ENCODE assay signal across 8 cellular contexts in the genomic region with DNA sequence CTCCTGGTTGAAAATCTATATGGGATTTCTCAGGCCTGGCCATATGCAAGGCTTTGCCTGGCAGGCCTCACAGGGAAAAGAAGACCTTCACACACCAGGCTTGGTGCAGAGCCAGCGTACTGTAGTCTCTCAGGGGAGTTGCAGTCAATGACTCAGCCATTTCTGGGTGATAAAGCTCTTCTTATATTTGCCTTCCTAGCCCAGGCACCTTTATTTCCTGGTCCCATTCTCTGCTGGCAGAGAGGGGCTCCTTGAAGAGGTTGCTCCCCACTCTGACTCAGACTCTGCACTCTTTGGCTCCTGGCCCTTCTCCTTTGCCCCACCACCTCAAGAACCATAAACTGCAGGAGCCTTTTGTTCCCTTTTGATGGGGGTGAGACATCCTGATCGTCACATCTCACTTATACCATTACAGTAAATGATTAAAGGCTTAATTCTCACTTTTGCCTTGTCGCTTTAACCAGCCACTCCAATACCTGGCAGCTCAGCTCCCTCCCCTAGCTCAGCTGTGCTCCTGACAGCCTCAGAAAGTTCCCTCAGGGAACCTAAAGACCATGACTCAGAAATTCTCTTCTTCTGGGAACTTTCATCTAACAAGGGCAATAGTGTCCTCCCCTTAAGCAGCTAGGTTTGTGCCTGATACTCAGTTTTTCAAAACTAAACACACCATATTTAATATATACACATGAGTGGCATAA.
DNase-seq lines count a peak whose midpoint lies in the region; ATAC-seq, FAIRE-seq and TF ChIP-seq lines count a peak whose summit lies in the region.
"Not testable (repeated sequence)": the region's sequence is repeated elsewhere in the genome, so short reads cannot be mapped to it uniquely, and the experiment has no call there.

No MANE protein-coding gene starts in this region.

- intact Hi-C loops in HCT116 (cut with micrococcal nuclease); stomach (cut with DNase I; ENCODE audit: low total_unique reads): not testable (repeated sequence)

- not testable (repeated sequence) for FAIRE-seq in RCC 7860 (lab: Jason Lieb, UNC)

- not testable (repeated sequence) for H3K9me2 ChIP-seq in HCT116 (ENCODE audit: insufficient read depth)

- H3K4me1 ChIP-seq in HCT116 (ENCODE audit: control insufficient read depth in 1 of 2, insufficient read depth in 2 of 2, low read length in 2 of 2), result peaks cover 43 to 71% of the 10 kb centered on the region in 2 experiments
- not testable (repeated sequence) for H3K4me1 ChIP-seq in lung (ENCODE audit: control insufficient read depth in 2 of 2, insufficient read depth in 2 of 2, low read length in 2 of 2)
- H3K4me1 ChIP-seq in stomach, result peaks cover 0 to 18% (median 0%) of the 10 kb centered on the region in 4 donors

- RAD21 ChIA-PET in HCT116 (lab: Charles Lee; ENCODE audit: low non-redundant PET in 1 of 2, low total read pairs in 2 of 2, uncharacterized antibody in 2 of 2, unreplicated experiment in 2 of 2), result not testable (repeated sequence)

- in situ Hi-C loops in astrocyte of the spinal cord (cut with HindIII; ENCODE audit: low sequenced_read_pairs), result not testable (repeated sequence)

- peak; percentile 83 for ATAC-seq in HCT116
- ATAC-seq in lung (ENCODE audit: insufficient read depth, low FRiP score), result peak; percentile 89

- H3K27ac ChIP-seq in HCT116 (ENCODE audit: low read depth, low read length) (peak overlapping the region; percentile 96), lung (ENCODE audit: low read depth in 1 of 2, low read length in 1 of 2) (peak overlapping the region in 1 of 2 donors; percentile 23), stomach (peak overlapping the region; percentile 56 to 77 (median 63))

- H3K4me2 ChIP-seq in HCT116 (ENCODE audit: low read length), result peak overlapping the region; percentile 66

- not testable (repeated sequence) for H3K79me2 ChIP-seq in HCT116 (ENCODE audit: insufficient read depth, low read length)

- H3K4me3 ChIP-seq in HCT116 (replicated peaks in 1 of 2; ENCODE audit: low read depth in 1 of 2, low read length in 2 of 2), result peak overlapping the region; percentile 10 to 42; a peak in 3 of 4 replicates
- peak overlapping the region; percentile 10 for H3K4me3 ChIP-seq in astrocyte of the spinal cord (ENCODE audit: low read depth, low read length)
- not testable (repeated sequence) for H3K4me3 ChIP-seq in fibroblast of villous mesenchyme (ENCODE audit: low read depth, low read length); lung; stomach

- not testable (repeated sequence) for H2AFZ ChIP-seq in HCT116 (ENCODE audit: low read depth, low read length, poor library complexity, severe bottlenecking)

- TF ChIP-seq EP300 in stomach (IDR thresholded peaks at IDR 0.05), result not testable (repeated sequence)

- not testable (repeated sequence) for BruUV-seq in HCT116 (replicated peaks; lab: Mats Ljungman, UMichigan)

- not testable (repeated sequence) for H3K9me3 ChIP-seq in HCT116 (ENCODE audit: control insufficient read depth in 1 of 2, insufficient read depth in 1 of 2, low read depth in 1 of 2, low read length in 2 of 2); lung (ENCODE audit: control insufficient read depth in 2 of 2, insufficient read depth in 1 of 2, low read length in 1 of 2); stomach

- 41 to 60% methylated on average over 3 of the region's 3 CpGs for WGBS in lung, 2 donors
- 29 to 53% (median 36%) methylated on average over 3 of the region's 3 CpGs for WGBS in stomach, 5 donors

- H3K36me3 ChIP-seq in HCT116 (ENCODE audit: control insufficient read depth in 1 of 2, insufficient read depth in 2 of 2, low read length in 2 of 2); lung (ENCODE audit: control insufficient read depth in 2 of 2, insufficient read depth in 2 of 2, low read length in 2 of 2); stomach: not testable (repeated sequence)

- not testable (repeated sequence) for TF ChIP-seq POLR2A in HCT116 (IDR thresholded peaks at IDR 0.05; ENCODE audit: borderline replicate concordance, extremely low read depth, insufficient read depth, insufficient read length); stomach (IDR thresholded peaks at IDR 0.05)

- peak overlapping the region; percentile 60 for H3K9ac ChIP-seq in HCT116 (ENCODE audit: low read length)

- TF ChIP-seq CTCF in HCT116 (IDR thresholded peaks at IDR 0.05 in 2 of 3, conservative IDR thresholded peaks at IDR 0.05 in 1 of 3; ENCODE audit: borderline replicate concordance in 1 of 3, insufficient read depth in 1 of 3, low read depth in 2 of 3, low read length in 2 of 3); astrocyte of the spinal cord (IDR thresholded peaks at IDR 0.05; ENCODE audit: low read depth, low read length); fibroblast of villous mesenchyme (IDR thresholded peaks at IDR 0.05; ENCODE audit: insufficient read depth, low read depth, low read length); lung (IDR thresholded peaks at IDR 0.05; ENCODE audit: control extremely low read depth, extremely low read depth); stomach (IDR thresholded peaks at IDR 0.05): not testable (repeated sequence)

- not testable (repeated sequence) for H4K20me1 ChIP-seq in HCT116 (ENCODE audit: insufficient read depth)

- H3K27me3 ChIP-seq in HCT116 (ENCODE audit: insufficient read depth, low read length); lung (ENCODE audit: control insufficient read depth, insufficient read depth); stomach: not testable (repeated sequence)

- CTCF ChIA-PET in HCT116 (lab: Charles Lee), result interaction anchor here (1.1 to 2.7 kb wide), 2 partner anchors 9 to 177 kb away, joined by 3 to 10 read pairs; no protein-coding TSS in a partner anchor

- DNase-seq in COLO829 (ENCODE audit: low spot score) (peak; percentile 74), HCT116 (ENCODE audit: low read depth, low spot score) (peak; percentile 98), NCI-H1436 (lab: John Stamatoyannopoulos, UW) (peak; percentile 61), RCC 7860 (ENCODE audit: low spot score) (peak; percentile 96), astrocyte of the spinal cord (ENCODE audit: low read depth, low spot score) (peak; percentile 80), fibroblast of villous mesenchyme (ENCODE audit: low read depth) (peak; percentile 66), lung (ENCODE audit: low spot score) (peak; percentile 45), stomach (peak; percentile 74)

- POLR2A ChIA-PET in HCT116 (lab: Charles Lee), result interaction anchor here (1.2 to 3.5 kb wide), 3 partner anchors 10 to 174 kb away, joined by 4 to 24 read pairs (median 9); a partner anchor contains a TSS

- TF ChIP-seq RAD21 in HCT116 (IDR thresholded peaks at IDR 0.05; ENCODE audit: low read depth), result 0 out of 2 replicates have a peak, but pooled peaks have one; percentile 33

TF ChIP-seq in HCT116, 20 proteins besides CTCF, POLR2A, EP300 and RAD21:
- TF ChIP-seq, protein P1, sequence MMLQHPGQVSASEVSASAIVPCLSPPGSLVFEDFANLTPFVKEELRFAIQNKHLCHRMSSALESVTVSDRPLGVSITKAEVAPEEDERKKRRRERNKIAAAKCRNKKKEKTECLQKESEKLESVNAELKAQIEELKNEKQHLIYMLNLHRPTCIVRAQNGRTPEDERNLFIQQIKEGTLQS (IDR thresholded peaks at IDR 0.05), result peak; percentile 36; the same call in 1 of the 2 replicates
- peak; percentile 47 for TF ChIP-seq EGR1 (IDR thresholded peaks at IDR 0.05; ENCODE audit: low read depth)
- TF ChIP-seq, protein P2, sequence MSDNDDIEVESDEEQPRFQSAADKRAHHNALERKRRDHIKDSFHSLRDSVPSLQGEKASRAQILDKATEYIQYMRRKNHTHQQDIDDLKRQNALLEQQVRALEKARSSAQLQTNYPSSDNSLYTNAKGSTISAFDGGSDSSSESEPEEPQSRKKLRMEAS (IDR thresholded peaks at IDR 0.05), result peak; percentile 73
- peak; percentile 84 for TF ChIP-seq TCF7L2 (IDR thresholded peaks at IDR 0.05; ENCODE audit: borderline replicate concordance, extremely low read depth, insufficient read depth, insufficient read length)
- TF ChIP-seq JUND (IDR thresholded peaks at IDR 0.05), result peak; percentile 90
- TF ChIP-seq CBX3 (IDR thresholded peaks at IDR 0.05; ENCODE audit: low read depth), result peak; percentile 92
- peak; percentile 76; the same call in 1 of the 2 replicates for TF ChIP-seq SRF (IDR thresholded peaks at IDR 0.05; ENCODE audit: low read depth)
- TF ChIP-seq POLR2AphosphoS5 (IDR thresholded peaks at IDR 0.05; ENCODE audit: low read depth, low read length), result peak; percentile 53
- peak; percentile 65 for TF ChIP-seq CEBPB (IDR thresholded peaks at IDR 0.05; ENCODE audit: low read depth)
- peak; percentile 86; the same call in 1 of the 2 replicates for TF ChIP-seq SP1 (IDR thresholded peaks at IDR 0.05; ENCODE audit: low read depth)
- TF ChIP-seq SIN3A (IDR thresholded peaks at IDR 0.05; ENCODE audit: low read depth), result peak; percentile 53; the same call in 1 of the 2 replicates
- peak; percentile 91 for TF ChIP-seq FOSL1 (IDR thresholded peaks at IDR 0.05; ENCODE audit: low read depth)

Comparison
In these comparisons a context has a peak if more than half of its experiments do, and no peak if none do; other contexts are left out.
1. DNase-seq: peak in every context shown above with its lines; median percentile 98 in HCT116; 96 in RCC 7860; 80 in astrocyte of the spinal cord; 74 in COLO829; 74 in stomach; 66 in fibroblast of villous mesenchyme; 61 in NCI-H1436; 45 in lung.